8 cellular contexts compared by ENCODE assay signal in the genomic region with DNA sequence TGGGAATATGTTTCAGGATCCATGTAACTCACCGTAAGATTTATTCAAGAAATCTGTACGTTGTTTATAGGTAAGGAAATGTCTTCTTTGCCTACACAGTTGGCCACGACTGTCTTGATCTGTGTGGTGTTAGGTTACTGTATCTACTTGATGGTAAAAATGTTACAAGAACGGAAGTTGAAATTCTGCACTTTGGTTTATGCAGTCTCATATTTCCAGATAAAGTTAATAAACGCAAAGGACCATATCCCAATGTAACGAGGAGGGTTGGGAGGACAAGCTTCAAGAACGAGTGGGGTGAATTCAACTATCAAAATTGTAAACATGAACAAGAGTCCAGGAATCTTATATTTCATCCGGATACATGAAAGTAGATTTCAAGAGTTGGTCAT. TPM values are rescaled to one million over a fixed set of nuclear protein-coding genes. Genes with fewer than 3 reads are reported as not detected.
DNase-seq lines count a peak whose midpoint lies in the region; ATAC-seq, FAIRE-seq and TF ChIP-seq lines count a peak whose summit lies in the region.

No MANE protein-coding gene starts in this region.

- H3K27me3 ChIP-seq in heart left ventricle (no peaks in the 10 kb centered on the region), keratinocyte (ENCODE audit: control insufficient read depth, extremely low read depth, insufficient read depth, low read length) (no peaks in the 10 kb centered on the region), suprapubic skin (no peaks in the 10 kb centered on the region)

- peak; percentile 34 for FAIRE-seq in keratinocyte (lab: Jason Lieb, UNC)

- intact Hi-C loops in heart left ventricle (cut with DNase I) (loop anchor here in 5 of 10 donors (5.0 to 10.0 kb wide), 5 partner anchors 42 to 181 kb away; partner anchors contain the start of genes ATP6V1A (in 2 of the 5), NAA50 (in 2 of the 5) and SPICE1 (in 2 of the 5)), cardiac septum (cut with DNase I) (no loop called here)

- peak overlapping the region; percentile 100 for H3K27ac Mint-ChIP-seq in activated naive CD8-positive, alpha-beta T cell treated with anti-CD3 and anti-CD28 coated beads, Interleukin-2, amount 10 ng/mL, durations not matched to agents 7 days and 5 days

- peaks cover 10% of the 10 kb centered on the region for H3K36me3 Mint-ChIP-seq in activated naive CD8-positive, alpha-beta T cell treated with anti-CD3 and anti-CD28 coated beads, Interleukin-2, amount 10 ng/mL, durations not matched to agents 7 days and 5 days

- peak overlapping the region; percentile 80 for H3K9ac ChIP-seq in keratinocyte (ENCODE audit: control insufficient read depth, extremely low read depth, insufficient read depth, low read length)

- peaks cover 2 to 45% (median 30%) of the 10 kb centered on the region in 12 donors for H3K4me1 ChIP-seq in heart left ventricle
- H3K4me1 ChIP-seq in keratinocyte (ENCODE audit: control insufficient read depth, extremely low read depth, insufficient read depth, low read length), result peaks cover 13% of the 10 kb centered on the region
- peaks cover 35% of the 10 kb centered on the region for H3K4me1 ChIP-seq in suprapubic skin

- peak overlapping the region; percentile 100 for H3K4me3 Mint-ChIP-seq in activated naive CD8-positive, alpha-beta T cell treated with anti-CD3 and anti-CD28 coated beads, Interleukin-2, amount 10 ng/mL, durations not matched to agents 7 days and 5 days

- no peaks in the 10 kb centered on the region for H3K36me3 ChIP-seq in heart left ventricle
- no peaks in the 10 kb centered on the region for H3K36me3 ChIP-seq in keratinocyte (ENCODE audit: control insufficient read depth in 2 of 2, extremely low read depth in 1 of 2, insufficient read depth in 2 of 2, low read length in 2 of 2)
- no peaks in the 10 kb centered on the region for H3K36me3 ChIP-seq in suprapubic skin

- H3K4me3 ChIP-seq in heart left ventricle, result peak overlapping the region; percentile 56 to 100 (median 87)
- H3K4me3 ChIP-seq in keratinocyte (ENCODE audit: control insufficient read depth in 2 of 3, extremely low read depth in 1 of 3, insufficient read depth in 2 of 3, low read depth in 1 of 3, low read length in 3 of 3), result peak overlapping the region; percentile 85 to 91 (median 86)
- peak overlapping the region; percentile 89 for H3K4me3 ChIP-seq in suprapubic skin

- H3K4me1 Mint-ChIP-seq in activated naive CD8-positive, alpha-beta T cell treated with anti-CD3 and anti-CD28 coated beads, Interleukin-2, amount 10 ng/mL, durations not matched to agents 7 days and 5 days, result peaks cover 17% of the 10 kb centered on the region

- peak overlapping the region; percentile 87 for H2AFZ ChIP-seq in keratinocyte (ENCODE audit: control insufficient read depth, low read length)

- H3K27ac ChIP-seq in heart left ventricle (peak overlapping the region in 11 of 12 donors; percentile 97 to 100 (median 100)), keratinocyte (ENCODE audit: control insufficient read depth, insufficient read depth, low read length) (peak overlapping the region; percentile 73), suprapubic skin (peak overlapping the region; percentile 99)

- no peak for TF ChIP-seq CTCF in heart left ventricle (IDR thresholded peaks at IDR 0.05)
- no peak for TF ChIP-seq CTCF in keratinocyte (optimal IDR thresholded peaks at IDR 0.05 in 1 of 3, IDR thresholded peaks at IDR 0.05 in 1 of 3, conservative IDR thresholded peaks at IDR 0.05 in 1 of 3; ENCODE audit: extremely low read depth in 1 of 3, insufficient read depth in 2 of 3, low read length in 3 of 3)
- no peak for TF ChIP-seq CTCF in suprapubic skin (IDR thresholded peaks at IDR 0.05)

- H3K9me3 ChIP-seq in heart left ventricle (no peaks in the 10 kb centered on the region), keratinocyte (ENCODE audit: control insufficient read depth, low read depth, low read length) (no peaks in the 10 kb centered on the region), suprapubic skin (no peaks in the 10 kb centered on the region)

- H3K79me2 ChIP-seq in keratinocyte (ENCODE audit: control insufficient read depth, insufficient read depth, low read length), result peaks cover 19% of the 10 kb centered on the region

- 23 to 29% (median 26%) methylated on average over 8 of the region's 8 CpGs for WGBS in heart left ventricle, 4 donors
- WGBS in suprapubic skin, result 13% methylated on average over 8 of the region's 8 CpGs

- no peak for DNase-seq in heart left ventricle
- no peak for DNase-seq in cardiac septum (ENCODE audit: low spot score)
- no peak for DNase-seq in activated naive CD8-positive, alpha-beta T cell treated with anti-CD3 and anti-CD28 coated beads, Interleukin-2, amount 10 ng/mL, durations not matched to agents 7 days and 5 days
- DNase-seq in keratinocyte (ENCODE audit: low read depth, low spot score), result no peak
- no peak for DNase-seq in suprapubic skin (ENCODE audit: low spot score in 2 of 2)
- DNase-seq in NCI-H187 (lab: John Stamatoyannopoulos, UW), result no peak
- no peak for DNase-seq in HCEC 1CT

- ATAC-seq in heart left ventricle (no peak), esophagus mucosa (no peak)
- ATAC-seq in activated naive CD8-positive, alpha-beta T cell treated with anti-CD3 and anti-CD28 coated beads, Interleukin-2, amount 10 ng/mL, durations not matched to agents 7 days and 5 days (ENCODE audit: low read depth), result no peak

- TF ChIP-seq EP300 in suprapubic skin (IDR thresholded peaks at IDR 0.05), result no peak

- dilution Hi-C loops in keratinocyte (cut with MboI; ENCODE audit: extremely low pct_ligation_motif_present, low sequenced_read_pairs), result no loop called here

- POLR2A ChIA-PET in activated naive CD8-positive, alpha-beta T cell treated with anti-CD3 and anti-CD28 coated beads, Interleukin-2, amount 10 ng/mL, durations not matched to agents 7 days and 5 days (lab: Charles Lee), result interaction anchor here (0.6 to 2.7 kb wide), 5 partner anchors 17 to 181 kb away, joined by 3 to 20 read pairs (median 3); partner anchors contain the start of genes ATP6V1A, NAA50 and SPICE1

- no peaks in the 10 kb centered on the region for H3K27me3 Mint-ChIP-seq in activated naive CD8-positive, alpha-beta T cell treated with anti-CD3 and anti-CD28 coated beads, Interleukin-2, amount 10 ng/mL, durations not matched to agents 7 days and 5 days

- no peak for TF ChIP-seq POLR2A in heart left ventricle (IDR thresholded peaks at IDR 0.05)
- TF ChIP-seq POLR2A in suprapubic skin (IDR thresholded peaks at IDR 0.05), result no peak

- H3K9me1 ChIP-seq in keratinocyte (ENCODE audit: control insufficient read depth, extremely low read depth, insufficient read depth, low read length), result no peaks in the 10 kb centered on the region

- H4K20me1 ChIP-seq in keratinocyte (ENCODE audit: control insufficient read depth, extremely low read depth, insufficient read depth, low read length), result no peaks in the 10 kb centered on the region

- H3K4me2 ChIP-seq in keratinocyte (ENCODE audit: control insufficient read depth, extremely low read depth, insufficient read depth, low read depth, low read length), result peak overlapping the region; percentile 86

- no peaks in the 10 kb centered on the region for H3K9me3 Mint-ChIP-seq in activated naive CD8-positive, alpha-beta T cell treated with anti-CD3 and anti-CD28 coated beads, Interleukin-2, amount 10 ng/mL, durations not matched to agents 7 days and 5 days

RNA-seq across cellular contexts. Expression of gene USF3, which starts 1.0 kb away (rescaled TPM):
- 10 to 100 TPM in 8 of 9 donors, 1 to 10 TPM in 1; 9.8 to 25.3 (median 17.3) TPM for total RNA-seq in heart left ventricle
- 1 to 10 TPM; 4.3 to 5.8 TPM for polyA plus RNA-seq in heart left ventricle
- total RNA-seq in cardiac septum, result 16.3 TPM
- total RNA-seq in activated naive CD8-positive, alpha-beta T cell treated with anti-CD3 and anti-CD28 coated beads, Interleukin-2, amount 10 ng/mL, durations not matched to agents 7 days and 5 days, result 10 to 100 TPM; 20.6 to 20.9 TPM
- 8.2 to 10.6 TPM (median 8.8 TPM) in 3 replicates for polyA plus RNA-seq in keratinocyte
- polyA plus RNA-seq in keratinocyte (2011; ENCODE audit: low read depth), result 9.7 TPM
- 4.6 and 9.8 TPM in 2 replicates for polyA plus RNA-seq in keratinocyte (2011; cell fraction: cytosol; rRNA removed)
- polyA plus RNA-seq in keratinocyte (2011; cell fraction: nucleus; rRNA removed), result 9.9 and 12.7 TPM in 2 replicates
- 3.9 and 4.4 TPM in 2 replicates for polyA plus RNA-seq in keratinocyte (2012; ENCODE audit: low replicate concordance)
- 10.5 to 26.8 TPM (median 20.9 TPM) in 3 replicates for polyA minus RNA-seq in keratinocyte
- polyA minus RNA-seq in keratinocyte (2011; cell fraction: cytosol; rRNA and poly(A)+ RNA removed), result 9.8 TPM
- polyA minus RNA-seq in keratinocyte (2011; cell fraction: nucleus; rRNA and poly(A)+ RNA removed), result 10.0 and 20.5 TPM in 2 replicates
- 10 to 100 TPM; 20.6 to 34.6 (median 28.2) TPM for total RNA-seq in suprapubic skin
- 10.7 TPM for total RNA-seq in esophagus mucosa

RNA-seq across cellular contexts. Expression of gene NAA50, which starts 50.6 kb away (rescaled TPM):
- total RNA-seq in heart left ventricle, result 100 to 1,000 TPM in 2 of 9 donors, 10 to 100 TPM in 7; 64.0 to 103 (median 77.6) TPM
- polyA plus RNA-seq in heart left ventricle, result 100 to 1,000 TPM in 1 of 2 donors, 10 to 100 TPM in 1; 15.0 to 147 TPM
- total RNA-seq in cardiac septum, result 68.5 TPM
- total RNA-seq in activated naive CD8-positive, alpha-beta T cell treated with anti-CD3 and anti-CD28 coated beads, Interleukin-2, amount 10 ng/mL, durations not matched to agents 7 days and 5 days, result 10 to 100 TPM; 90.9 to 91.0 TPM
- 64.3 to 128 TPM (median 125 TPM) in 3 replicates for polyA plus RNA-seq in keratinocyte
- polyA plus RNA-seq in keratinocyte (2011; ENCODE audit: low read depth), result 127 TPM
- polyA plus RNA-seq in keratinocyte (2011; cell fraction: cytosol; rRNA removed), result 68.7 and 155 TPM in 2 replicates
- 58.5 and 70.3 TPM in 2 replicates for polyA plus RNA-seq in keratinocyte (2011; cell fraction: nucleus; rRNA removed)
- 134 and 161 TPM in 2 replicates for polyA plus RNA-seq in keratinocyte (2012; ENCODE audit: low replicate concordance)
- polyA minus RNA-seq in keratinocyte, result 22.0 to 103 TPM (median 49.3 TPM) in 3 replicates
- polyA minus RNA-seq in keratinocyte (2011; cell fraction: cytosol; rRNA and poly(A)+ RNA removed), result 207 TPM
- polyA minus RNA-seq in keratinocyte (2011; cell fraction: nucleus; rRNA and poly(A)+ RNA removed), result 29.5 and 55.6 TPM in 2 replicates
- total RNA-seq in suprapubic skin, result 100 to 1,000 TPM in 3 of 4 donors, 10 to 100 TPM in 1; 87.3 to 184 (median 128) TPM
- 120 TPM for total RNA-seq in esophagus mucosa

RNA-seq across cellular contexts. Expression of gene ATP6V1A, which starts 51.4 kb away (rescaled TPM):
- total RNA-seq in heart left ventricle (10 to 100 TPM; 16.0 to 66.8 (median 21.2) TPM), cardiac septum (17.4 TPM), suprapubic skin (10 to 100 TPM; 43.5 to 63.5 (median 58.7) TPM), esophagus mucosa (59.5 TPM)
- polyA plus RNA-seq in heart left ventricle (10 to 100 TPM in 1 of 2 donors, 1 to 10 TPM in 1; 5.9 to 10.9 TPM), keratinocyte (26.9 to 35.8 TPM (median 30.6 TPM) in 3 replicates)
- total RNA-seq in activated naive CD8-positive, alpha-beta T cell treated with anti-CD3 and anti-CD28 coated beads, Interleukin-2, amount 10 ng/mL, durations not matched to agents 7 days and 5 days, result 10 to 100 TPM; 32.9 to 36.5 TPM
- 23.7 TPM for polyA plus RNA-seq in keratinocyte (2011; ENCODE audit: low read depth)
- polyA plus RNA-seq in keratinocyte (2011; cell fraction: cytosol; rRNA removed), result 15.5 and 30.6 TPM in 2 replicates
- polyA plus RNA-seq in keratinocyte (2011; cell fraction: nucleus; rRNA removed), result 25.2 and 29.9 TPM in 2 replicates
- 21.1 and 26.0 TPM in 2 replicates for polyA plus RNA-seq in keratinocyte (2012; ENCODE audit: low replicate concordance)
- polyA minus RNA-seq in keratinocyte, result 18.0 to 68.7 TPM (median 61.0 TPM) in 3 replicates
- 29.5 TPM for polyA minus RNA-seq in keratinocyte (2011; cell fraction: cytosol; rRNA and poly(A)+ RNA removed)
- polyA minus RNA-seq in keratinocyte (2011; cell fraction: nucleus; rRNA and poly(A)+ RNA removed), result 24.4 and 41.3 TPM in 2 replicates
